20 cellular contexts compared by ENCODE assay signal in genomic region chr21:26028183-26028582, GRCh38.
"Had no signal": no experiment of that assay in that cellular context is flagged by ENCODE, and none has a peak within 500 bp of the region (broad histone marks: within the 10 kb centered on the region; RNA-seq: fewer than 3 reads in every experiment).

No MANE protein-coding gene starts in this region.

- H3K4me3 ChIP-seq: prostate gland, skin epidermis, thoracic aorta had no signal

- DNase-seq: activated CD4-positive, alpha-beta memory T cell treated with anti-CD3 and anti-CD28 coated beads, Interleukin-2, amount 10 ng/mL, durations not matched to agents 7 days and 5 days; activated CD4-positive, alpha-beta T cell treated with anti-CD3 and anti-CD28 coated beads, Interleukin-2, amount 10 ng/mL, durations not matched to agents 24 days and 14 days; activated CD4-positive, CD25-positive, alpha-beta regulatory T cell treated with anti-CD3 and anti-CD28 coated beads, Interleukin-2, amount 50 U/mL, for 72 hours; activated CD8-positive, alpha-beta memory T cell treated with anti-CD3 and anti-CD28 coated beads, Interleukin-2, amount 50 U/mL, for 48 hours; activated gamma-delta T cell; activated naive CD4-positive, alpha-beta T cell treated with anti-CD3 and anti-CD28 coated beads, Interleukin-2, amount 10 ng/mL, durations not matched to agents 7 days and 5 days; activated T-cell treated with anti-CD3 and anti-CD28 coated beads, Interleukin-2, amount 50 U/mL, for 24 hours; amniotic stem cell; central memory CD4-positive, alpha-beta T cell; endodermal cell; foreskin fibroblast; left ventricle myocardium superior; retina; stimulated activated CD4-positive, alpha-beta T cell treated with anti-CD3 and anti-CD28 coated beads, Interleukin-12 subunit alpha, Interleukin-12 subunit beta, amount 100 ng/mL, for 4 hours; stimulated activated CD4-positive, alpha-beta T cell treated with anti-CD3 and anti-CD28 coated beads, Interleukin-4, amount 100 ng/mL, for 24 hours; trophoblast cell; WERI-Rb-1 had no signal

- H3K27ac ChIP-seq: prostate gland, skin epidermis, thoracic aorta, WERI-Rb-1 had no signal
